14 cellular contexts compared by ENCODE assay signal in the genomic region with DNA sequence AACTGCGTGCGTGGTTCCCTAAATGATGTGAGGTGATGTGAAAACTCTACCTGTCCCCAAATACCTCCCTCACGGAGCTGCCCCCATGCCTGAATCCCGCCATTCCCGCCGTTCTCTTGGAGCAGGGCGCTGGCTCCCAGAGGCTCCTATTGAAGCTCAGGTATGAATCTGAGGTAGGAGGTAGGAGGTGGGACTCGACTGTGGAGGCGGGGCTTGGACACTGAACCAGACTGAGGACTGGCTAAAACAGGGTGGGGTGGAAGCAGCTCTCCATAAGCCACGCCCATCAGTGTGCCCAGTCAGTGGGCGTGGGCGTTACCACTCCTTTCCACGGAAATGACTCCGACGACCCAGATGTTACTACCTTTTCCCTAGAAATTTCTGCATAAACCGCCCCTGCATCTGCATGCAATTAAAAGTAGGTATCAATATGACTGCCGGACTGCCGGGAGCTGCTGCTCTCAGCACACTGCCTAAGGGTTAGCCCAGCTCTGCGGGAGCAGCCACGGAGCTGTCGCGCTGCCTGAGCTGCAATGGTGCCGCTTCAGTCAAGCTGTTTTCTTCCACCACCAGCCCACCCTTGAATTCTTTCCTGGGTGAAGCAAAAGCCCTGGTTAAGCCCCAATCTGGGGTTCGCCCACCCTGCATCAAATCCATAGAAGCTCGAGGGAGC. TPM values are rescaled to one million over a fixed set of nuclear protein-coding genes. Genes with fewer than 3 reads are reported as not detected.
DNase-seq lines count a peak whose midpoint lies in the region; ATAC-seq and TF ChIP-seq lines count a peak whose summit lies in the region.
"Had no signal": no experiment of that assay in that cellular context is flagged by ENCODE, and none has a peak within 500 bp of the region (broad histone marks: within the 10 kb centered on the region; RNA-seq: fewer than 3 reads in every experiment).

No MANE protein-coding gene starts in this region.

- intact Hi-C loops in heart left ventricle (cut with DNase I) = loop anchor here in 1 of 10 donors (5.0 kb wide), 1 partner anchor 52 kb away; the partner anchor contains the start of gene FOXC2
- intact Hi-C loops in Right ventricle myocardium inferior (cut with DNase I) = no loop called here
- intact Hi-C loops in Panc1 (cut with micrococcal nuclease; ENCODE audit: unreplicated experiment) = no loop called here
- intact Hi-C loops in right cardiac atrium (cut with DNase I) = no loop called here
- intact Hi-C loops in upper lobe of right lung (cut with DNase I) = no loop called here
- intact Hi-C loops in esophagus squamous epithelium (cut with DNase I) = no loop called here

- POLR2A ChIA-PET in Panc1 (lab: Charles Lee) = interaction anchor here (0.5 kb wide), 1 partner anchor 43 kb away, joined by 12 read pairs; no protein-coding TSS in a partner anchor

- H3K4me1 ChIP-seq in heart left ventricle = peaks cover 0 to 2% (median 0%) of the 10 kb centered on the region in 12 donors
- peaks cover 6% of the 10 kb centered on the region for H3K4me1 ChIP-seq in Panc1 (ENCODE audit: control insufficient read depth, insufficient read depth, low read length)
- no peaks in the 10 kb centered on the region for H3K4me1 ChIP-seq in right cardiac atrium (ENCODE audit: control insufficient read depth, insufficient read depth, low read length)
- H3K4me1 ChIP-seq in upper lobe of right lung = no peaks in the 10 kb centered on the region
- peaks cover 0 to 7% (median 0%) of the 10 kb centered on the region in 3 donors for H3K4me1 ChIP-seq in esophagus squamous epithelium
- H3K4me1 ChIP-seq: BE2C, SJCRH30 had no signal

- ATAC-seq in heart left ventricle (peak in 2 of 4 donors; percentile 60 to 76), Right ventricle myocardium inferior (no peak), Panc1 (peak; percentile 98), right cardiac atrium (peak; percentile 44 to 57), upper lobe of right lung (peak; percentile 34), HG03039 (IDR thresholded peaks at IDR 0.05; ENCODE audit: unreplicated experiment) (no peak)
- ATAC-seq: activated CD4-positive, CD25-positive, alpha-beta regulatory T cell treated with anti-CD3 and anti-CD28 coated beads, Interleukin-2, amount 50 U/mL, for 24 hours; mucosa of descending colon had no signal

- no peak for TF ChIP-seq CTCF in heart left ventricle (IDR thresholded peaks at IDR 0.05)
- no peak for TF ChIP-seq CTCF in Panc1 (IDR thresholded peaks at IDR 0.05)
- TF ChIP-seq CTCF in upper lobe of right lung (IDR thresholded peaks at IDR 0.05) = no peak
- no peak for TF ChIP-seq CTCF in esophagus squamous epithelium (IDR thresholded peaks at IDR 0.05)

- in situ Hi-C loops in Panc1 (cut with HindIII; ENCODE audit: low pct_unique_long_range_greater_than_20kb, low sequenced_read_pairs) = no loop called here

- TF ChIP-seq POLR2A in heart left ventricle (IDR thresholded peaks at IDR 0.05) (no peak), esophagus squamous epithelium (IDR thresholded peaks at IDR 0.05) (no peak)

- BruUV-seq in Panc1 (replicated peaks; lab: Mats Ljungman, UMichigan) = no TSS peak

- DNase-seq in heart left ventricle (peak in 2 of 5 donors; percentile 33 to 43), Right ventricle myocardium inferior (ENCODE audit: missing footprints) (no peak), Panc1 (ENCODE audit: low read depth, low spot score) (peak; percentile 33), right cardiac atrium (peak in 1 of 3 donors; percentile 77), upper lobe of right lung (no peak), esophagus squamous epithelium (lab: John Stamatoyannopoulos, UW) (no peak), SHP77 treated with DMSO at 0.1 percent for 48 hours (lab: John Stamatoyannopoulos, UW) (no peak)
- DNase-seq: BE2C, GDM1, mucosa of descending colon, NCI-H510A treated with DMSO at 0.1 percent for 48 hours, SJCRH30 had no signal

- peaks cover 0 to 3% (median 0%) of the 10 kb centered on the region in 12 donors for H3K9me3 ChIP-seq in heart left ventricle
- H3K9me3 ChIP-seq in Panc1 (ENCODE audit: control insufficient read depth, insufficient read depth, low read depth, low read length) = no peaks in the 10 kb centered on the region
- H3K9me3 ChIP-seq in right cardiac atrium (ENCODE audit: control insufficient read depth, low read length) = no peaks in the 10 kb centered on the region
- no peaks in the 10 kb centered on the region for H3K9me3 ChIP-seq in upper lobe of right lung
- no peaks in the 10 kb centered on the region for H3K9me3 ChIP-seq in esophagus squamous epithelium
- H3K9me3 ChIP-seq: BE2C, mucosa of descending colon, SJCRH30 had no signal

- H3K27ac ChIP-seq in heart left ventricle (peak overlapping the region in 6 of 12 donors; percentile 20 to 54 (median 41)), Panc1 (ENCODE audit: low read length) (peak overlapping the region; percentile 68), right cardiac atrium (ENCODE audit: low read length) (no peak overlapping the region), upper lobe of right lung (no peak overlapping the region), esophagus squamous epithelium (no peak overlapping the region)
- H3K27ac ChIP-seq: SJCRH30 had no signal

- CTCF ChIA-PET in Panc1 (lab: Charles Lee) = interaction anchor here (0.9 kb wide), 1 partner anchor 548 kb away, joined by 3 read pairs; no protein-coding TSS in a partner anchor

- H3K36me3 ChIP-seq in heart left ventricle (no peaks in the 10 kb centered on the region), Panc1 (ENCODE audit: control insufficient read depth, insufficient read depth, low read length) (no peaks in the 10 kb centered on the region), upper lobe of right lung (no peaks in the 10 kb centered on the region), esophagus squamous epithelium (no peaks in the 10 kb centered on the region)
- H3K36me3 ChIP-seq: BE2C, SJCRH30 had no signal

- H3K4me3 ChIP-seq in heart left ventricle = peak overlapping the region in 10 of 12 donors; percentile 21 to 61 (median 28)
- peak overlapping the region; percentile 53 to 67 for H3K4me3 ChIP-seq in Panc1 (ENCODE audit: low read depth in 2 of 2, low read length in 2 of 2)
- H3K4me3 ChIP-seq in right cardiac atrium (ENCODE audit: low read length) = no peak overlapping the region
- peak overlapping the region; percentile 15 for H3K4me3 ChIP-seq in upper lobe of right lung
- no peak overlapping the region for H3K4me3 ChIP-seq in esophagus squamous epithelium
- H3K4me3 ChIP-seq: mucosa of descending colon, SJCRH30 had no signal

- H3K27me3 ChIP-seq in heart left ventricle = peaks cover 0 to 5% (median 0%) of the 10 kb centered on the region in 9 donors
- no peaks in the 10 kb centered on the region for H3K27me3 ChIP-seq in Panc1 (ENCODE audit: control insufficient read depth, insufficient read depth, low read length)
- no peaks in the 10 kb centered on the region for H3K27me3 ChIP-seq in right cardiac atrium (ENCODE audit: control insufficient read depth, insufficient read depth)
- H3K27me3 ChIP-seq in upper lobe of right lung = peaks cover 3% of the 10 kb centered on the region
- peaks cover 0 to 39% (median 0%) of the 10 kb centered on the region in 4 donors for H3K27me3 ChIP-seq in esophagus squamous epithelium
- H3K27me3 ChIP-seq: BE2C, SJCRH30 had no signal

- 88 to 90% (median 89%) methylated on average over 19 to 25 of the region's 25 CpGs for WGBS in heart left ventricle, 4 donors
- WGBS in right cardiac atrium = 86% methylated on average over 25 of the region's 25 CpGs
- 79 to 81% methylated on average over 13 to 15 of the region's 25 CpGs for WGBS in esophagus squamous epithelium, 2 donors

RNA-seq across cellular contexts. Expression of gene FOXL1, which starts 41.0 kb away (rescaled TPM):
- total RNA-seq in heart left ventricle (1 to 10 TPM in 3 of 9 donors, under 1 TPM in 6; 0.44 to 1.4 (median 0.72) TPM), Right ventricle myocardium inferior (0.60 TPM), Panc1 (2021; ENCODE audit: unreplicated experiment) (9.3 TPM), right cardiac atrium (1 to 10 TPM; 1.3 to 1.8 (median 1.6) TPM), upper lobe of right lung (0.81 TPM), esophagus squamous epithelium (1 to 10 TPM in 1 of 4 donors, under 1 TPM in 2, not detected in 1; 0.13 to 1.6 (median 0.57) TPM)
- polyA plus RNA-seq in heart left ventricle (under 1 TPM; 0.57 to 0.69 TPM), right cardiac atrium (0.75 TPM)
- polyA plus RNA-seq in Panc1 (2012; ENCODE audit: insufficient read length) = 22.1 TPM

RNA-seq across cellular contexts. Expression of gene FOXC2, which starts 52.8 kb away (rescaled TPM):
- total RNA-seq in heart left ventricle (1 to 10 TPM; 1.1 to 3.3 (median 1.7) TPM), Right ventricle myocardium inferior (1.4 TPM), Panc1 (2021; ENCODE audit: unreplicated experiment) (14.9 TPM), right cardiac atrium (1 to 10 TPM; 2.3 to 3.7 (median 2.8) TPM), upper lobe of right lung (1.1 TPM), esophagus squamous epithelium (under 1 TPM; 0.09 to 0.57 (median 0.40) TPM)
- polyA plus RNA-seq in heart left ventricle (1 to 10 TPM in 1 of 2 donors, under 1 TPM in 1; 0.76 to 1.0 TPM), right cardiac atrium (1.1 TPM)
- 19.8 TPM for polyA plus RNA-seq in Panc1 (2012; ENCODE audit: insufficient read length)

Comparison
In these comparisons a context has a peak if more than half of its experiments do, and no peak if none do; other contexts are left out.
1. ATAC-seq: peak in Panc1 (single experiment), right cardiac atrium (2 of 2) and upper lobe of right lung (single experiment); none in Right ventricle myocardium inferior (single experiment) and HG03039 (single experiment).
2. H3K4me3 ChIP-seq: peak in heart left ventricle (10 of 12), Panc1 (2 of 2) and upper lobe of right lung (single experiment); none in right cardiac atrium (single experiment) and esophagus squamous epithelium (0 of 4).